ENCODE assay signal across 26 cellular contexts in the genomic region with DNA sequence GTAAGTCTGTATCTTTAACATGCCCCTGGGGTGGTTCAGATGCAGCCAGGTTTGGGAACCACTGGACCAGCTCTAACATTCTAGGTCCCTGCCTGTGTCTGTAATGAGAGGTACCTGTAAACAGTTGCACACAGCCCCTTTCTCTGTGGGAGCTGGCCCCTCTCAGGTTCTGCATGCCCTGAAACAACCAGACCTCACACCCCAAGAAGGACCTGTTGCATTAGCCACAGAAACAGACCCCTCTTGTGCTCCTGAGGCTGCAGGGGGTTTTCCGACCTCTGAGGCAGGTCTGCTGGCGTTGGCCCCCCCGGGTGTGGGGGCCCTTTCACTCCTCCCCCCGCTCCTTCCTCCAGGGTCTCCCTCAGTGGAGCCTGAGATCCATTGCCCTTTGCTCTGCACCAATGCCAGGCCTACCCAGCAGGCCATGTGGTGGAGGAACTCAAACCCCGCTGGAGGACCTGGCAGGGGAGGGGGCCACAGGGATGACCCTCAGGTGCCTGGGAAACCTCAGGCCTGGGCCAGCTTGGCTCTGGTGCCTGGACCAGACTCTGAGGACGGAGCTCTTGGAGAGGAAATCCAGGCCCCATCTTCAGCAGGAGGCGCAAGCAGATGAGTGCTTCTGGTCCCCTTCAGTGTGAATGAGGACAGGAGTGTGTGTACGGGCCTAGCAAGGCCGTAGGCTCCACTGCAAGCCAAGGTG.
"Had no signal": no experiment of that assay in that cellular context is flagged by ENCODE, and none has a peak within 500 bp of the region (broad histone marks: within the 10 kb centered on the region; RNA-seq: fewer than 3 reads in every experiment).

No MANE protein-coding gene starts in this region.

- H3K27me3 Mint-ChIP-seq: activated CD8-positive, alpha-beta memory T cell treated with anti-CD3 and anti-CD28 coated beads, Interleukin-2, amount 10 ng/mL, durations not matched to agents 7 days and 5 days; activated CD8-positive, alpha-beta T cell treated with anti-CD3 and anti-CD28 coated beads for 36 hours; activated naive CD8-positive, alpha-beta T cell treated with anti-CD3 and anti-CD28 coated beads, Interleukin-2, amount 10 ng/mL, durations not matched to agents 7 days and 5 days; brain; central memory CD8-positive, alpha-beta T cell; T-helper 17 cell had no signal

- ATAC-seq: activated CD8-positive, alpha-beta memory T cell treated with anti-CD3 and anti-CD28 coated beads, Interleukin-2, amount 10 ng/mL, durations not matched to agents 7 days and 5 days; activated CD8-positive, alpha-beta T cell treated with anti-CD3 and anti-CD28 coated beads for 36 hours; activated naive CD4-positive, alpha-beta T cell treated with anti-CD3 and anti-CD28 coated beads, Interleukin-2, amount 50 U/mL, for 72 hours; activated T-cell treated with anti-CD3 and anti-CD28 coated beads, Interleukin-2, amount 50 U/mL, for 72 hours; esophagus mucosa; T-helper 17 cell had no signal

- H3K27ac Mint-ChIP-seq: activated CD8-positive, alpha-beta memory T cell treated with anti-CD3 and anti-CD28 coated beads, Interleukin-2, amount 10 ng/mL, durations not matched to agents 7 days and 5 days; activated CD8-positive, alpha-beta T cell treated with anti-CD3 and anti-CD28 coated beads for 36 hours; activated naive CD4-positive, alpha-beta T cell treated with anti-CD3 and anti-CD28 coated beads, Interleukin-2, amount 10 ng/mL, durations not matched to agents 7 days and 5 days; activated naive CD4-positive, alpha-beta T cell treated with anti-CD3 and anti-CD28 coated beads, Interleukin-2, amount 50 U/mL, for 72 hours; activated naive CD8-positive, alpha-beta T cell treated with anti-CD3 and anti-CD28 coated beads, Interleukin-2, amount 10 ng/mL, durations not matched to agents 7 days and 5 days; activated T-cell treated with anti-CD3 and anti-CD28 coated beads, Interleukin-2, amount 50 U/mL, for 24 hours; activated T-cell treated with anti-CD3 and anti-CD28 coated beads, Interleukin-2, amount 50 U/mL, for 72 hours; brain; T-helper 17 cell; T-helper 2 cell treated with Interferon-gamma antibody and Interleukin-4, amounts not matched to agents 5 μg/mL and 100 μg/mL, for 36 hours had no signal

- DNase-seq: activated CD4-positive, alpha-beta T cell treated with anti-CD3 and anti-CD28 coated beads for 48 hours; activated CD4-positive, alpha-beta T cell treated with anti-CD3 and anti-CD28 coated beads, Interleukin-2, amount 50 U/mL, for 1 hour; activated CD4-positive, alpha-beta T cell treated with anti-CD3 and anti-CD28 coated beads, Interleukin-2, amount 50 U/mL, for 48 hours; activated CD4-positive, CD25-positive, alpha-beta regulatory T cell; activated CD8-positive, alpha-beta memory T cell treated with anti-CD3 and anti-CD28 coated beads, Interleukin-2, amount 10 ng/mL, durations not matched to agents 7 days and 5 days; activated CD8-positive, alpha-beta memory T cell treated with anti-CD3 and anti-CD28 coated beads, Interleukin-2, amount 50 U/mL, for 4 hours; activated CD8-positive, alpha-beta T cell treated with anti-CD3 and anti-CD28 coated beads for 36 hours; activated gamma-delta T cell; activated naive CD4-positive, alpha-beta T cell; activated naive CD4-positive, alpha-beta T cell treated with anti-CD3 and anti-CD28 coated beads, Interleukin-2, amount 10 ng/mL, durations not matched to agents 7 days and 5 days; activated naive CD8-positive, alpha-beta T cell treated with anti-CD3 and anti-CD28 coated beads, Interleukin-2, amount 10 ng/mL, durations not matched to agents 7 days and 5 days; activated T-cell treated with anti-CD3 and anti-CD28 coated beads for 4 hours; activated T-cell treated with anti-CD3 and anti-CD28 coated beads, Interleukin-2, amount 50 U/mL, for 24 hours; activated T-cell treated with anti-CD3 and anti-CD28 coated beads, Interleukin-2, amount 50 U/mL, for 72 hours; colonic mucosa; effector CD8-positive, alpha-beta T cell; foreskin fibroblast; T-helper 1 cell; T-helper 17 cell; T1000; WERI-Rb-1 had no signal

- H3K9me3 Mint-ChIP-seq: activated CD8-positive, alpha-beta T cell treated with anti-CD3 and anti-CD28 coated beads for 36 hours; activated naive CD4-positive, alpha-beta T cell treated with anti-CD3 and anti-CD28 coated beads, Interleukin-2, amount 10 ng/mL, durations not matched to agents 7 days and 5 days; activated naive CD4-positive, alpha-beta T cell treated with anti-CD3 and anti-CD28 coated beads, Interleukin-2, amount 50 U/mL, for 72 hours; activated naive CD8-positive, alpha-beta T cell treated with anti-CD3 and anti-CD28 coated beads, Interleukin-2, amount 10 ng/mL, durations not matched to agents 7 days and 5 days; activated T-cell treated with anti-CD3 and anti-CD28 coated beads, Interleukin-2, amount 50 U/mL, for 24 hours; activated T-cell treated with anti-CD3 and anti-CD28 coated beads, Interleukin-2, amount 50 U/mL, for 72 hours; central memory CD8-positive, alpha-beta T cell; T-helper 2 cell treated with Interferon-gamma antibody and Interleukin-4, amounts not matched to agents 5 μg/mL and 100 μg/mL, for 36 hours had no signal

- H3K4me1 Mint-ChIP-seq: activated CD8-positive, alpha-beta memory T cell treated with anti-CD3 and anti-CD28 coated beads, Interleukin-2, amount 10 ng/mL, durations not matched to agents 7 days and 5 days; activated naive CD4-positive, alpha-beta T cell treated with anti-CD3 and anti-CD28 coated beads, Interleukin-2, amount 10 ng/mL, durations not matched to agents 7 days and 5 days; central memory CD8-positive, alpha-beta T cell; T-helper 17 cell had no signal

- H3K36me3 Mint-ChIP-seq: activated CD8-positive, alpha-beta memory T cell treated with anti-CD3 and anti-CD28 coated beads, Interleukin-2, amount 10 ng/mL, durations not matched to agents 7 days and 5 days; activated naive CD4-positive, alpha-beta T cell treated with anti-CD3 and anti-CD28 coated beads, Interleukin-2, amount 10 ng/mL, durations not matched to agents 7 days and 5 days; activated naive CD4-positive, alpha-beta T cell treated with anti-CD3 and anti-CD28 coated beads, Interleukin-2, amount 50 U/mL, for 72 hours; activated naive CD8-positive, alpha-beta T cell treated with anti-CD3 and anti-CD28 coated beads, Interleukin-2, amount 10 ng/mL, durations not matched to agents 7 days and 5 days; brain had no signal

- H3K4me3 Mint-ChIP-seq: activated CD8-positive, alpha-beta memory T cell treated with anti-CD3 and anti-CD28 coated beads, Interleukin-2, amount 10 ng/mL, durations not matched to agents 7 days and 5 days; activated CD8-positive, alpha-beta T cell treated with anti-CD3 and anti-CD28 coated beads for 36 hours; activated naive CD4-positive, alpha-beta T cell treated with anti-CD3 and anti-CD28 coated beads, Interleukin-2, amount 10 ng/mL, durations not matched to agents 7 days and 5 days; activated naive CD8-positive, alpha-beta T cell treated with anti-CD3 and anti-CD28 coated beads, Interleukin-2, amount 10 ng/mL, durations not matched to agents 7 days and 5 days; activated T-cell treated with anti-CD3 and anti-CD28 coated beads, Interleukin-2, amount 50 U/mL, for 24 hours; activated T-cell treated with anti-CD3 and anti-CD28 coated beads, Interleukin-2, amount 50 U/mL, for 72 hours; brain; central memory CD8-positive, alpha-beta T cell; T-helper 17 cell; T-helper 2 cell treated with Interferon-gamma antibody and Interleukin-4, amounts not matched to agents 5 μg/mL and 100 μg/mL, for 36 hours had no signal
